10 cellular contexts compared by ENCODE assay signal in genomic region chr21:44054710-44055109, GRCh38. TPM values are rescaled to one million over a fixed set of nuclear protein-coding genes. Genes with fewer than 3 reads are reported as not detected.
DNase-seq lines count a peak whose midpoint lies in the region; ATAC-seq and TF ChIP-seq lines count a peak whose summit lies in the region.
"Had no signal": no experiment of that assay in that cellular context is flagged by ENCODE, and none has a peak within 500 bp of the region (broad histone marks: within the 10 kb centered on the region; RNA-seq: fewer than 3 reads in every experiment).

No MANE protein-coding gene starts in this region.

- peak overlapping the region; percentile 78 for H3K27ac Mint-ChIP-seq in activated naive CD8-positive, alpha-beta T cell

- peak; percentile 29 for ATAC-seq in left ventricle myocardium superior
- ATAC-seq: mucosa of descending colon had no signal

- 78 to 87% methylated on average over 5 of the region's 5 CpGs for WGBS in sigmoid colon, 2 donors

- H3K36me3 ChIP-seq in sigmoid colon, result peaks cover 0 to 9% (median 6%) of the 10 kb centered on the region in 4 donors

- H3K9me3 ChIP-seq in sigmoid colon, result no peaks in the 10 kb centered on the region
- H3K9me3 ChIP-seq: mucosa of descending colon had no signal

- TF ChIP-seq POLR2A in sigmoid colon (IDR thresholded peaks at IDR 0.05), result no peak

- H3K4me1 ChIP-seq in sigmoid colon, result peaks cover 0 to 48% (median 30%) of the 10 kb centered on the region in 4 donors

- no peak overlapping the region for H3K4me3 Mint-ChIP-seq in activated naive CD8-positive, alpha-beta T cell

- no peak overlapping the region for H3K4me3 ChIP-seq in sigmoid colon
- H3K4me3 ChIP-seq: mucosa of descending colon had no signal

- intact Hi-C loops in left ventricle myocardium superior (cut with micrococcal nuclease), result no loop called here
- intact Hi-C loops in sigmoid colon (cut with DNase I), result no loop called here

- DNase-seq in GM03348 (ENCODE audit: low spot score), result peak; percentile 16
- no peak for DNase-seq in left ventricle myocardium superior
- no peak for DNase-seq in sigmoid colon
- DNase-seq in GM13977 (ENCODE audit: low spot score), result no peak
- DNase-seq in GM20000 (ENCODE audit: low spot score), result no peak
- DNase-seq in NCI-H1092 treated with DMSO at 0.1 percent for 48 hours (lab: John Stamatoyannopoulos, UW), result no peak
- DNase-seq in H4 (ENCODE audit: low spot score), result no peak
- DNase-seq: activated CD4-positive, alpha-beta T cell treated with anti-CD3 and anti-CD28 coated beads, Interleukin-2, amount 50 U/mL, for 48 hours; mucosa of descending colon had no signal

- peaks cover 2% of the 10 kb centered on the region for H3K36me3 Mint-ChIP-seq in activated naive CD8-positive, alpha-beta T cell

- TF ChIP-seq CTCF in sigmoid colon (IDR thresholded peaks at IDR 0.05) (no peak), GM13977 (IDR thresholded peaks at IDR 0.05; ENCODE audit: extremely low read depth, insufficient read depth, missing control alignments) (no peak), GM20000 (IDR thresholded peaks at IDR 0.05; ENCODE audit: extremely low read depth, missing control alignments) (no peak)

- peak overlapping the region; percentile 0 to 89 (median 48) for H3K27ac ChIP-seq in sigmoid colon

- H3K27me3 Mint-ChIP-seq in activated naive CD8-positive, alpha-beta T cell, result no peaks in the 10 kb centered on the region

- no peaks in the 10 kb centered on the region for H3K27me3 ChIP-seq in sigmoid colon

- H3K9me3 Mint-ChIP-seq in activated naive CD8-positive, alpha-beta T cell (ENCODE audit: low read depth), result no peaks in the 10 kb centered on the region

- no peak for TF ChIP-seq EP300 in sigmoid colon (IDR thresholded peaks at IDR 0.05)

- in situ Hi-C loops in GM13977 (cut with MboI; ENCODE audit: low pct_unique_long_range_greater_than_20kb, low sequenced_read_pairs, unreplicated experiment), result no loop called here

- H3K4me1 Mint-ChIP-seq in activated naive CD8-positive, alpha-beta T cell (ENCODE audit: low read depth), result peaks cover 17% of the 10 kb centered on the region

RNA-seq across cellular contexts. Expression of gene TRAPPC10, which starts 42.6 kb away (rescaled TPM):
- total RNA-seq in left ventricle myocardium superior, result 17.5 TPM
- 10 to 100 TPM; 18.7 to 26.6 (median 20.3) TPM for total RNA-seq in sigmoid colon
- 10 to 100 TPM in 2 of 3 donors, 1 to 10 TPM in 1; 8.4 to 27.3 (median 14.3) TPM for polyA plus RNA-seq in sigmoid colon
- total RNA-seq in H4 (2014; rRNA removed; shearing (Covaris generic)), result 15.0 and 16.5 TPM in 2 replicates

RNA-seq across cellular contexts. Expression of gene PWP2, which starts 52.5 kb away (rescaled TPM):
- total RNA-seq in left ventricle myocardium superior (8.7 TPM), sigmoid colon (1 to 10 TPM; 1.4 to 8.6 (median 6.1) TPM)
- 10 to 100 TPM in 1 of 3 donors, 1 to 10 TPM in 2; 1.4 to 10.8 (median 1.8) TPM for polyA plus RNA-seq in sigmoid colon
- total RNA-seq in H4 (2014; rRNA removed; shearing (Covaris generic)), result 11.5 and 32.8 TPM in 2 replicates
